In the genomic region with DNA sequence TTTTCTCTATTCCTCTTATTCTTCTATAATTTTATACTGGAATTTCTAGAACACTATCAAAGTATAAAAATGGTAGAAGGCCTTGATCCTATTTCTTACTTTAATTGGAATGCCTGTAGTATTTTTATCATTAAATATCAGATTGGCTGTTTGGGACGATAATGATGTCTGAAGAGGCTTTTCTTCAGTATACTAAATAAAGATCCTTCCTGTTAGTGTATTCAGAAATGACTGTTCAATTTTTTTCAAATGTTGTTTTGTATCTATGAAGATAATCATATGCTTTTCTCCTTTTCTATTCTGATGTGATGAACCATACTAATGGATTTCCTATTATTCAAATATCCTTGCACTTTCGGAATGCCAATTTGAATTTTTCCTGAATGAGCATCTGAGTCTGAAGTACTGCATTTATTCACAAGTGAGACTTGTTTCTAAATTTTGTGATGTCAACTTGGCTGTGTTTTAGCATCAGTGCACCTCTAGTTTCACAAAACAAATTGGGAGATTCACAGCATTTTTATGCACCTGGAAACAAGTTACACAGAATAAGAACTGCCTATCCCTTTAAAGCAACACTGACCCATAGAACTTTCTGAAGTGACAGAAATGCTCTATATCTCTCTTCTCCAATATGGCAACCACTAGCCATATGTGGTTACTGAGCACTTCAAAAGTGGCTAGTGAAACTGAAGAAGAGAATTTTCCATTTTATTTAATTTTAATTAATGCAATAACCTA, we compare ENCODE assay signal across 32 cellular contexts. TPM values are rescaled to one million over a fixed set of nuclear protein-coding genes. Genes with fewer than 3 reads are reported as not detected.
DNase-seq lines count a peak whose midpoint lies in the region; ATAC-seq, FAIRE-seq and TF ChIP-seq lines count a peak whose summit lies in the region.
"Had no signal": no experiment of that assay in that cellular context is flagged by ENCODE, and none has a peak within 500 bp of the region (broad histone marks: within the 10 kb centered on the region; RNA-seq: fewer than 3 reads in every experiment).

No MANE protein-coding gene starts in this region.

- H3K36me3 Mint-ChIP-seq in T-helper 17 cell (ENCODE audit: low read depth): no peaks in the 10 kb centered on the region
- H3K36me3 Mint-ChIP-seq in stimulated activated memory B cell treated with anti-CD40 and anti-IgM and Interleukin-4, amounts not matched to agents 10 μg/mL and 1 μg/mL and 100 μg/mL, for 72 hours: peaks cover under 1% of the 10 kb centered on the region
- no peaks in the 10 kb centered on the region for H3K36me3 Mint-ChIP-seq in stimulated activated naive B cell treated with anti-CD40 and anti-IgM and Interleukin-4, amounts not matched to agents 10 μg/mL and 1 μg/mL and 100 μg/mL, for 72 hours
- H3K36me3 Mint-ChIP-seq: CD14-positive monocyte; CD4-positive, alpha-beta memory T cell; CD4-positive, CD25-positive, alpha-beta regulatory T cell; CD8-positive, alpha-beta T cell had no signal

- no peaks in the 10 kb centered on the region for H3K9me3 ChIP-seq in T-helper 17 cell (ENCODE audit: control insufficient read depth, low read length, poor library complexity, severe bottlenecking)
- H3K9me3 ChIP-seq: BE2C had no signal

- peaks cover 3% of the 10 kb centered on the region for H3K9me3 Mint-ChIP-seq in stimulated activated memory B cell treated with anti-CD40 and anti-IgM and Interleukin-4, amounts not matched to agents 10 μg/mL and 1 μg/mL and 100 μg/mL, for 72 hours
- peaks cover 3 to 5% of the 10 kb centered on the region in 2 donors for H3K9me3 Mint-ChIP-seq in stimulated activated naive B cell treated with anti-CD40 and anti-IgM and Interleukin-4, amounts not matched to agents 10 μg/mL and 1 μg/mL and 100 μg/mL, for 72 hours
- H3K9me3 Mint-ChIP-seq: CD4-positive, alpha-beta T cell had no signal

- ATAC-seq in T-helper 17 cell: no peak
- no peak for ATAC-seq in stimulated activated memory B cell treated with anti-CD40 and anti-IgM and Interleukin-4, amounts not matched to agents 10 μg/mL and 1 μg/mL and 100 μg/mL, for 72 hours
- peak; percentile 67 to 78 for ATAC-seq in stimulated activated naive B cell treated with anti-CD40 and anti-IgM and Interleukin-4, amounts not matched to agents 10 μg/mL and 1 μg/mL and 100 μg/mL, for 72 hours (replicated peaks)
- ATAC-seq in SK-N-SH treated with all-trans-retinoic acid at 6 μM for 48 hours: no peak
- ATAC-seq: A549; CD8-positive, alpha-beta T cell had no signal

- peak overlapping the region; percentile 12 for H3K27ac Mint-ChIP-seq in T-helper 17 cell
- H3K27ac Mint-ChIP-seq in stimulated activated memory B cell treated with anti-CD40 and anti-IgM and Interleukin-4, amounts not matched to agents 10 μg/mL and 1 μg/mL and 100 μg/mL, for 72 hours: peak overlapping the region; percentile 49
- H3K27ac Mint-ChIP-seq in stimulated activated naive B cell treated with anti-CD40 and anti-IgM and Interleukin-4, amounts not matched to agents 10 μg/mL and 1 μg/mL and 100 μg/mL, for 72 hours: no peak overlapping the region
- H3K27ac Mint-ChIP-seq: B cell; CD14-positive monocyte; CD4-positive, alpha-beta T cell; CD8-positive, alpha-beta T cell had no signal

- TF ChIP-seq POLR2A in GM12891 (IDR thresholded peaks at IDR 0.05; ENCODE audit: low read depth, low read length): no peak

- H3K4me3 Mint-ChIP-seq in T-helper 17 cell: no peak overlapping the region
- no peak overlapping the region for H3K4me3 Mint-ChIP-seq in stimulated activated memory B cell treated with anti-CD40 and anti-IgM and Interleukin-4, amounts not matched to agents 10 μg/mL and 1 μg/mL and 100 μg/mL, for 72 hours
- H3K4me3 Mint-ChIP-seq in stimulated activated naive B cell treated with anti-CD40 and anti-IgM and Interleukin-4, amounts not matched to agents 10 μg/mL and 1 μg/mL and 100 μg/mL, for 72 hours: peak overlapping the region in 1 of 2 donors; percentile 44
- H3K4me3 Mint-ChIP-seq: B cell; CD14-positive monocyte; CD4-positive, alpha-beta memory T cell; CD4-positive, alpha-beta T cell; CD4-positive, CD25-positive, alpha-beta regulatory T cell; CD8-positive, alpha-beta memory T cell; CD8-positive, alpha-beta T cell had no signal

- no peaks in the 10 kb centered on the region for H3K27me3 Mint-ChIP-seq in T-helper 17 cell
- H3K27me3 Mint-ChIP-seq in stimulated activated memory B cell treated with anti-CD40 and anti-IgM and Interleukin-4, amounts not matched to agents 10 μg/mL and 1 μg/mL and 100 μg/mL, for 72 hours: no peaks in the 10 kb centered on the region
- H3K27me3 Mint-ChIP-seq in stimulated activated naive B cell treated with anti-CD40 and anti-IgM and Interleukin-4, amounts not matched to agents 10 μg/mL and 1 μg/mL and 100 μg/mL, for 72 hours: peaks cover 0 to under 1% of the 10 kb centered on the region in 2 donors
- H3K27me3 Mint-ChIP-seq: B cell; CD4-positive, alpha-beta memory T cell had no signal

- no peaks in the 10 kb centered on the region for H3K4me1 Mint-ChIP-seq in T-helper 17 cell
- H3K4me1 Mint-ChIP-seq in stimulated activated memory B cell treated with anti-CD40 and anti-IgM and Interleukin-4, amounts not matched to agents 10 μg/mL and 1 μg/mL and 100 μg/mL, for 72 hours: no peaks in the 10 kb centered on the region
- peaks cover 2 to 6% of the 10 kb centered on the region in 2 donors for H3K4me1 Mint-ChIP-seq in stimulated activated naive B cell treated with anti-CD40 and anti-IgM and Interleukin-4, amounts not matched to agents 10 μg/mL and 1 μg/mL and 100 μg/mL, for 72 hours
- H3K4me1 Mint-ChIP-seq: B cell; CD14-positive monocyte; CD8-positive, alpha-beta memory T cell had no signal

- DNase-seq in GM12891 (ENCODE audit: insufficient read length, low spot score): no peak
- no peak for DNase-seq in T-helper 17 cell
- no peak for DNase-seq in stimulated activated naive B cell treated with anti-CD40 and anti-IgM and Interleukin-4, amounts not matched to agents 10 μg/mL and 1 μg/mL and 100 μg/mL, for 72 hours
- no peak for DNase-seq in EL
- DNase-seq in hypothalamus (lab: John Stamatoyannopoulos, UW): no peak
- no peak for DNase-seq in NCI-H1105 (lab: John Stamatoyannopoulos, UW)
- DNase-seq: 8988T; ACHN; AML-193; BE2C; C1 segment of cervical spinal cord; Caco-2; Calu3; CD4-positive, alpha-beta memory T cell; CD4-positive, alpha-beta T cell; CD4-positive, CD25-positive, alpha-beta regulatory T cell; CD8-positive, alpha-beta memory T cell; CD8-positive, alpha-beta T cell; COR-L47; DMS 273 treated with DMSO at 0.1 percent for 48 hours; DMS153; DMS53; DMS79; DMS79 treated with DMSO at 0.1 percent for 48 hours; DND-41 had no signal

- FAIRE-seq in GM12891 (lab: Jason Lieb, UNC): peak; percentile 41
- FAIRE-seq: A204.1, A549, D721Med had no signal

TF ChIP-seq in GM12891, 5 proteins besides CTCF, POLR2A, EP300 and RAD21:
- TF ChIP-seq PAX5 (IDR thresholded peaks at IDR 0.05; ENCODE audit: insufficient read depth, low read length, severe bottlenecking) (no peak), SPI1 (IDR thresholded peaks at IDR 0.05; ENCODE audit: low read depth, low read length) (no peak), TAF1 (IDR thresholded peaks at IDR 0.05; ENCODE audit: low read depth, low read length) (no peak), POU2F2 (IDR thresholded peaks at IDR 0.05; ENCODE audit: low read depth, low read length) (no peak), POLR2AphosphoS5 (IDR thresholded peaks at IDR 0.05; ENCODE audit: low read depth, low read length) (no peak)

TF ChIP-seq in SK-N-SH treated with all-trans-retinoic acid at 6 μM for 48 hours, 23 proteins besides CTCF, POLR2A, EP300 and RAD21 (continues in another document):
- no peak for TF ChIP-seq GLIS3 (CRISPR knock-in tag; IDR thresholded peaks at IDR 0.05)
- no peak for TF ChIP-seq CSRNP3 (CRISPR knock-in tag; IDR thresholded peaks at IDR 0.05)
- TF ChIP-seq ISL1 (CRISPR knock-in tag; IDR thresholded peaks at IDR 0.05): no peak
- TF ChIP-seq, protein P1, sequence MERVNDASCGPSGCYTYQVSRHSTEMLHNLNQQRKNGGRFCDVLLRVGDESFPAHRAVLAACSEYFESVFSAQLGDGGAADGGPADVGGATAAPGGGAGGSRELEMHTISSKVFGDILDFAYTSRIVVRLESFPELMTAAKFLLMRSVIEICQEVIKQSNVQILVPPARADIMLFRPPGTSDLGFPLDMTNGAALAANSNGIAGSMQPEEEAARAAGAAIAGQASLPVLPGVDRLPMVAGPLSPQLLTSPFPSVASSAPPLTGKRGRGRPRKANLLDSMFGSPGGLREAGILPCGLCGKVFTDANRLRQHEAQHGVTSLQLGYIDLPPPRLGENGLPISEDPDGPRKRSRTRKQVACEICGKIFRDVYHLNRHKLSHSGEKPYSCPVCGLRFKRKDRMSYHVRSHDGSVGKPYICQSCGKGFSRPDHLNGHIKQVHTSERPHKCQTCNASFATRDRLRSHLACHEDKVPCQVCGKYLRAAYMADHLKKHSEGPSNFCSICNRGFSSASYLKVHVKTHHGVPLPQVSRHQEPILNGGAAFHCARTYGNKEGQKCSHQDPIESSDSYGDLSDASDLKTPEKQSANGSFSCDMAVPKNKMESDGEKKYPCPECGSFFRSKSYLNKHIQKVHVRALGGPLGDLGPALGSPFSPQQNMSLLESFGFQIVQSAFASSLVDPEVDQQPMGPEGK (CRISPR knock-in tag; IDR thresholded peaks at IDR 0.05; ENCODE audit: borderline replicate concordance): no peak

RNA-seq across cellular contexts. Expression of gene PRNP, which starts 36.1 kb away (rescaled TPM):
- polyA plus RNA-seq in GM12891 (2012; ENCODE audit: low read depth, missing spikeins): 5.0 TPM
- total RNA-seq in T-helper 17 cell: 10 to 100 TPM; 86.0 to 96.1 TPM

Comparison
In these comparisons a context has a peak if more than half of its experiments do, and no peak if none do; other contexts are left out.
1. ATAC-seq: peak in stimulated activated naive B cell treated with anti-CD40 and anti-IgM and Interleukin-4, amounts not matched to agents 10 μg/mL and 1 μg/mL and 100 μg/mL, for 72 hours (2 of 2); none in T-helper 17 cell (single experiment), stimulated activated memory B cell treated with anti-CD40 and anti-IgM and Interleukin-4, amounts not matched to agents 10 μg/mL and 1 μg/mL and 100 μg/mL, for 72 hours (single experiment) and SK-N-SH treated with all-trans-retinoic acid at 6 μM for 48 hours (single experiment).